8 cellular contexts compared by ENCODE assay signal in genomic region chr9:113376634-113377531, GRCh38. TPM values are rescaled to one million over a fixed set of nuclear protein-coding genes. Genes with fewer than 3 reads are reported as not detected.
A peak's percentile ranks its signal among the peaks of the same experiment; 100 is the strongest.
DNase-seq lines count a peak whose midpoint lies in the region; ATAC-seq lines count a peak whose summit lies in the region.

Gene HDHD3, minus strand, starts transcription at chr9:113376986. Its CDS starts 2,632 bp downstream, at chr9:113374354.

- peak; percentile 90 for DNase-seq in 8988T
- DNase-seq in NCI-H2227 (lab: John Stamatoyannopoulos, UW; ENCODE audit: unreplicated experiment), result peak; percentile 85
- DNase-seq in activated CD4-positive, alpha-beta T cell treated with anti-CD3 and anti-CD28 coated beads for 24 hours (ENCODE audit: low read depth in 2 of 2), result peak; percentile 66 to 73
- peak; percentile 96 for DNase-seq in cerebellum (ENCODE audit: low spot score)
- DNase-seq in kidney glomerular epithelial cell (lab: John Stamatoyannopoulos, UW), result peak; percentile 47
- peak; percentile 38 to 62 for DNase-seq in stimulated activated CD4-positive, alpha-beta T cell treated with anti-CD3 and anti-CD28 coated beads, Interleukin-1b, Interleukin-23, amount 100 ng/mL, for 1 hour (ENCODE audit: low read depth in 2 of 2)

- ATAC-seq in GM18861 (IDR thresholded peaks at IDR 0.05; ENCODE audit: unreplicated experiment) (peak; percentile 75), HG03095 (IDR thresholded peaks at IDR 0.05; ENCODE audit: unreplicated experiment) (peak; percentile 59)

RNA-seq across cellular contexts. Expression of gene HDHD3, which starts in this region (rescaled TPM):
- total RNA-seq in cerebellum, result 5.7 TPM

Comparison
In these comparisons a context has a peak if more than half of its experiments do, and no peak if none do; other contexts are left out.
1. Peak in every context shown above with its lines: DNase-seq and ATAC-seq.